In the genomic region with DNA sequence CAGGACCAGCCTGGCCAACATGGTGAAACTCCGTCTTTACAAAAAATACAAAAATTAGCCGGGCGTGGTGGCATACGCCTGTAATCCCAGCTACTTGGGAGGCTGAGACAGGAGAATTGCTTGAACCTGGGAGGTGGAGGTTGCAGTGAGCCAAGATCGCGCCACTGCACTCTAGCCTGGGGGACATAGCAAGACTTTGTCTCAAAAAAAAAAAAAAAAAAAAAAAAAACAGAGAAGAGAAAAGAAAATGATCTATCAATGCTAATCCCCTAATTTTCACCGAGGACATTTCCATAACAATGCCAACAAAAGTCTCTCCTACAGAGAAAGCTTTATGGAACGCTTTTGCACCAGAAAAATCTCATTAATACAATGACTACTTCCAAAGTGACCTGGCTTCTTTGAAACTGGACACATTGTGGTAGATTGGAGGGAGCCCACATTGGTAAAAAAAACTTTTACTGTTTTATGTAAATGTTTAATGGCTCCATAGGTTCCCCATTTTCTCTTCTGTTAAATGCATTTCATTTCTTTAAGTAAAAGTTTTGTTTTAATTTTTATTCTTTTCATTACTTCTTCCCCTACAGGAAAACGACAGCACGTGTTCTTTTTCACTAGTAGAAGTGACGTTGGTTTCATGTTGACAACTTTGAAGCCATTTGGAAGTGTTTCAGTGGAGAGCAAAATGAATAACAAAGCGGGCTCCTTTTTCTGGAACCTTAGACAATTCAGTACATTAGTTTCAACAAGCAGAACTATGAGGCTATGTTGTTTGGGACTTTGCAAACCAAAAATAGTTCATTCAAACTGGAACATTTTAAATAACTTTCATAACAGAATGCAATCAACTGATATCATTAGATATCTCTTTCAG, we compare ENCODE assay signal across 1 cellular context.
TF ChIP-seq lines count a peak whose summit lies in the region.

No MANE protein-coding gene starts in this region.

TF ChIP-seq in GM12878, 131 proteins besides CTCF, POLR2A, EP300 and RAD21:
- no peak for TF ChIP-seq CHD2 (IDR thresholded peaks at IDR 0.05; ENCODE audit: borderline replicate concordance, low read depth, low read length)
- no peak for TF ChIP-seq BRCA1 (IDR thresholded peaks at IDR 0.05; ENCODE audit: low read depth, low read length)
- TF ChIP-seq ZBTB33 (IDR thresholded peaks at IDR 0.05) = no peak
- TF ChIP-seq USF1 (IDR thresholded peaks at IDR 0.05; ENCODE audit: borderline replicate concordance, extremely low read length, insufficient read depth, low read depth, low read length) = no peak
- no peak for TF ChIP-seq HCFC1 (IDR thresholded peaks at IDR 0.05; ENCODE audit: low read length)
- no peak for TF ChIP-seq LARP7 (IDR thresholded peaks at IDR 0.05)
- TF ChIP-seq ZNF592 (IDR thresholded peaks at IDR 0.05) = no peak
- no peak for TF ChIP-seq CHD1 (IDR thresholded peaks at IDR 0.05; ENCODE audit: low read depth, low read length)
- TF ChIP-seq FOS (IDR thresholded peaks at IDR 0.05; ENCODE audit: borderline replicate concordance, extremely low read depth, insufficient read length) = no peak
- no peak for TF ChIP-seq MYB (IDR thresholded peaks at IDR 0.05; ENCODE audit: borderline replicate concordance, low read depth, low read length)
- TF ChIP-seq FOXK2 (IDR thresholded peaks at IDR 0.05) = no peak
